Comparison of ENCODE assay signal across 13 cellular contexts in genomic region chr5:95883185-95884020, GRCh38.
DNase-seq lines count a peak whose midpoint lies in the region; ATAC-seq lines count a peak whose summit lies in the region.
"Had no signal": no experiment of that assay in that cellular context is flagged by ENCODE, and none has a peak within 500 bp of the region (broad histone marks: within the 10 kb centered on the region; RNA-seq: fewer than 3 reads in every experiment).

No MANE protein-coding gene starts in this region.

- no peaks in the 10 kb centered on the region for H3K27me3 Mint-ChIP-seq in naive B cell
- H3K27me3 Mint-ChIP-seq: naive thymus-derived CD4-positive, alpha-beta T cell had no signal

- peak overlapping the region in 4 of 6 donors; percentile 43 to 74 (median 54) for H3K27ac Mint-ChIP-seq in naive B cell

- peaks cover 7 to 14% of the 10 kb centered on the region in 2 donors for H3K36me3 Mint-ChIP-seq in naive B cell

- peak; percentile 63 for ATAC-seq in GM18511 (IDR thresholded peaks at IDR 0.05; ENCODE audit: unreplicated experiment)
- ATAC-seq in GM21737 (IDR thresholded peaks at IDR 0.05; ENCODE audit: unreplicated experiment), result peak; percentile 50
- ATAC-seq in HG03571 (IDR thresholded peaks at IDR 0.05; ENCODE audit: unreplicated experiment), result peak; percentile 49
- peak in 1 of 2 donors; percentile 21 for ATAC-seq in naive B cell (ENCODE audit: low read depth in 2 of 2)
- ATAC-seq in HG03025 (IDR thresholded peaks at IDR 0.05; ENCODE audit: low FRiP score, unreplicated experiment), result no peak
- ATAC-seq: naive thymus-derived CD4-positive, alpha-beta T cell had no signal

- peak overlapping the region in 5 of 8 donors; percentile 23 to 87 (median 44) for H3K4me3 Mint-ChIP-seq in naive B cell
- H3K4me3 Mint-ChIP-seq: naive thymus-derived CD4-positive, alpha-beta T cell had no signal

- H3K9me3 Mint-ChIP-seq in naive B cell, result no peaks in the 10 kb centered on the region
- H3K9me3 Mint-ChIP-seq: naive thymus-derived CD4-positive, alpha-beta T cell had no signal

- DNase-seq in naive B cell (no peak), SW480 (ENCODE audit: low spot score) (no peak), NCI-H1105 treated with DMSO at 0.1 percent for 48 hours (lab: John Stamatoyannopoulos, UW) (no peak)
- no peak for DNase-seq in activated CD4-positive, CD25-positive, alpha-beta regulatory T cell treated with anti-CD3 and anti-CD28 coated beads, Interleukin-2, amount 50 U/mL, for 72 hours
- DNase-seq: H7; heart left ventricle; naive thymus-derived CD4-positive, alpha-beta T cell; SHP77 treated with DMSO at 0.1 percent for 48 hours; stimulated activated CD4-positive, alpha-beta T cell treated with anti-CD3 and anti-CD28 coated beads, Interleukin-4, amount 100 ng/mL, for 1 hour had no signal

- peaks cover 11 to 23% (median 18%) of the 10 kb centered on the region in 3 donors for H3K4me1 Mint-ChIP-seq in naive B cell
- H3K4me1 Mint-ChIP-seq: naive thymus-derived CD4-positive, alpha-beta T cell had no signal
